Comparison of ENCODE assay signal across 2 cellular contexts in genomic region chr6:167177271-167177670, GRCh38. TPM values are rescaled to one million over a fixed set of nuclear protein-coding genes. Genes with fewer than 3 reads are reported as not detected.
"Had no signal": no experiment of that assay in that cellular context is flagged by ENCODE, and none has a peak within 500 bp of the region (broad histone marks: within the 10 kb centered on the region; RNA-seq: fewer than 3 reads in every experiment).

No MANE protein-coding gene starts in this region.

RNA-seq across cellular contexts. Expression of gene GPR31, which starts 19.5 kb away (rescaled TPM):
- total RNA-seq: G401, GM12878 had no signal

RNA-seq across cellular contexts. Expression of gene CCR6, which starts 54.4 kb away (rescaled TPM):
- total RNA-seq: G401 had no signal
